Comparison of ENCODE assay signal across 11 cellular contexts in the genomic region with DNA sequence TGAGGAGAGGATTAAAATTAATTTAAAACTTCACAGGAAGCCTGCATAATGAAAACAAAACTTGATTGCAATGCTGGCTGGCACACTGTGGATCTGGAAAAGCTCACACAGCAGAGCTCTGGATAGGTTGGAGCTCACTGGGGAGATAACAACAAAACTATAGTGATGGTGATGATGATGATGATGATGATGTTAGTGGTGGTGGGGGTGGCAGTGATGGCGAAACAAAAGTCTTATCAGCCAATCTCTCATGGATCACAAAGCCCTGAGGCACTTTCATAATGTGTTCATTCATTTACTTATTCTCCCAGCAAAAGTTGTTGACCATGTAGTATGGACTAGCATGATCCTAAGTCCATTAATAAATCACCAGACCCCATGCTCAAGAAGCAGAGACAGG.
"Had no signal": no experiment of that assay in that cellular context is flagged by ENCODE, and none has a peak within 500 bp of the region (broad histone marks: within the 10 kb centered on the region; RNA-seq: fewer than 3 reads in every experiment).

No MANE protein-coding gene starts in this region.

- FAIRE-seq: H1, H54 had no signal

- H3K4me2 ChIP-seq: GM23338 had no signal

- H3K4me3 ChIP-seq: GM23248, GM23338, HAP-1 had no signal

- ATAC-seq: GM23338, HCT116 had no signal

- H3K4me1 ChIP-seq: HAP-1 had no signal

- H3K9ac ChIP-seq: GM23248 had no signal

- H3K9me3 ChIP-seq: HAP-1 had no signal

- H3K27ac ChIP-seq: GM23248 had no signal

- DNase-seq: GM23248, GOT3, H7, H9, HCEC 1CT, HFFc6 had no signal

- H3K36me3 ChIP-seq: HAP-1 had no signal

- H2AFZ ChIP-seq: GM23248, GM23338 had no signal
